Comparison of ENCODE assay signal across 8 cellular contexts in the genomic region with DNA sequence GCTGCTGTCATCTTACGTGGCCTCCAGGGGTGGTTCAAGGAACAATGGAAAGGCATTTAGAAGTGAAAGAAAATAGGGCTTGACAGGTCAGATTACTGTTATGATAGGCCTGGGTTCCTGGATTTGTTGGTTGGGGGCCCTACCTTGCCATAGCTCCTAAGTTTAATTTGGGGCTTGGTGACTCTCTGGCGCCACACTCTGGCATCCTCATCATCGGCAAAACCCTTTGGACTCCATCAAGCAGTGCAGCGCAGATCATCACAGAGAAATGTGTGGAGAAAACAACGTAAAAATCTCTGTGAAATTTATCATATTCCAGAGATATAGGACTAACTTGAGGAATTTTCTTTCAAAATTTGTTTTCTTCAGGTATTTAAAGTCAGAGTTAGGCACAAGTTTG. TPM values are rescaled to one million over a fixed set of nuclear protein-coding genes. Genes with fewer than 3 reads are reported as not detected.
A peak's percentile ranks its signal among the peaks of the same experiment; 100 is the strongest.
DNase-seq lines count a peak whose midpoint lies in the region; TF ChIP-seq lines count a peak whose summit lies in the region.

No MANE protein-coding gene starts in this region.

- peak; percentile 78 for TF ChIP-seq CTCF in GM12864 (IDR thresholded peaks at IDR 0.05; ENCODE audit: low read depth, low read length, missing control alignments)

- DNase-seq in GM12864 (ENCODE audit: low read depth) (peak; percentile 22), NAMALWA (ENCODE audit: low spot score) (peak; percentile 58), glomerular endothelial cell (ENCODE audit: extremely low read depth, low read depth, low spot score) (peak; percentile 9), putamen (ENCODE audit: low spot score) (peak; percentile 10), NCI-H146 (lab: John Stamatoyannopoulos, UW) (no peak), GDM1 (lab: John Stamatoyannopoulos, UW) (no peak), NCI-H1694 treated with DMSO at 0.1 percent for 48 hours (lab: John Stamatoyannopoulos, UW) (no peak)
- peak; percentile 69 to 71 for DNase-seq in activated T-cell treated with anti-CD3 and anti-CD28 coated beads, Interleukin-2, amount 50 U/mL, for 48 hours

- no peak overlapping the region for H3K4me3 ChIP-seq in GM12864 (ENCODE audit: low read depth, low read length)

RNA-seq across cellular contexts. Expression of a gene that starts 33.6 kb away (rescaled TPM):
- total RNA-seq in glomerular endothelial cell, result 27.1 and 32.7 TPM in 2 replicates

Comparison
In these comparisons a context has a peak if more than half of its experiments do, and no peak if none do; other contexts are left out.
1. DNase-seq: peak in GM12864 (single experiment), NAMALWA (single experiment), activated T-cell treated with anti-CD3 and anti-CD28 coated beads, Interleukin-2, amount 50 U/mL, for 48 hours (2 of 2), glomerular endothelial cell (single experiment) and putamen (single experiment); none in NCI-H146 (single experiment), GDM1 (single experiment) and NCI-H1694 treated with DMSO at 0.1 percent for 48 hours (single experiment).